Comparison of ENCODE assay signal across 18 cellular contexts in the genomic region with DNA sequence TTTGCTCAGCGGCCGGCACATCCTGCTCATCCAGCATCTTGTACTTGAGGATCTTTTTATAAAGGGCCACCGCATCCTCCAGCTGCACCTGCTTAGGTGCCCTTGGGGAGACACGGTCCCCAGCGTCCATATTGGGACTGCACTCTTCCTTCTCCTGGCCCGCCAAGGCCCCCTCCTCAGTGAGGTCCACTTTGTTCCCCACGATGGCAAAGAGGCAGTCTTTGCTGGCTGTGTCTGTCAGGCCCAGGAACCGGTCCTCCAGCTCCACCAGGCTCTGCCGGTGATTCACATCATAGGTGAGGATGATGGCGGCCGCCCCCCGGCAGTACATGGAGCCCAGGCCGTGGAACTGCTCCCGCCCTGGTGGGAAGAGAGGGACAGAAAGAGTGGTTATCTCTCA. TPM values are rescaled to one million over a fixed set of nuclear protein-coding genes. Genes with fewer than 3 reads are reported as not detected.
A peak's percentile ranks its signal among the peaks of the same experiment; 100 is the strongest.
DNase-seq lines count a peak whose midpoint lies in the region; ATAC-seq and TF ChIP-seq lines count a peak whose summit lies in the region.
"Had no signal": no experiment of that assay in that cellular context is flagged by ENCODE, and none has a peak within 500 bp of the region (broad histone marks: within the 10 kb centered on the region; RNA-seq: fewer than 3 reads in every experiment).

No MANE protein-coding gene starts in this region.

- H3K36me3 ChIP-seq in heart left ventricle (peaks cover 0 to 11% (median 6%) of the 10 kb centered on the region in 9 donors), thyroid gland (peaks cover 7% of the 10 kb centered on the region in 2 donors), prostate gland (no peaks in the 10 kb centered on the region)

- peak overlapping the region in 4 of 6 donors; percentile 39 to 82 (median 62) for H3K27ac Mint-ChIP-seq in naive B cell
- H3K27ac Mint-ChIP-seq: GM23338, memory B cell had no signal

- intact Hi-C loops in heart left ventricle (cut with DNase I) (loop anchor here in 1 of 10 donors (2.0 kb wide), 1 partner anchor 37 kb away; the partner anchor contains the start of gene RAB20), Right ventricle myocardium inferior (cut with DNase I) (no loop called here), thyroid gland (cut with DNase I) (no loop called here), prostate gland (cut with DNase I) (loop anchor here (5.0 kb wide), 1 partner anchor 33 kb away; no protein-coding TSS in a partner anchor)

- H3K36me3 Mint-ChIP-seq in naive B cell = no peaks in the 10 kb centered on the region
- H3K36me3 Mint-ChIP-seq: immature natural killer cell had no signal

- peaks cover 0 to 14% (median 4%) of the 10 kb centered on the region in 3 donors for H3K27me3 Mint-ChIP-seq in naive B cell
- H3K27me3 Mint-ChIP-seq: memory B cell had no signal

- H3K27ac ChIP-seq in heart left ventricle (peak overlapping the region in 11 of 12 donors; percentile 46 to 94 (median 88)), coronary artery (peak overlapping the region; percentile 88 to 92), thyroid gland (peak overlapping the region; percentile 71 to 97 (median 92)), prostate gland (no peak overlapping the region)

- H3K4me3 Mint-ChIP-seq in naive B cell = peak overlapping the region in 1 of 8 donors; percentile 45
- H3K4me3 Mint-ChIP-seq: GM23338 had no signal

- WGBS in heart left ventricle, 4 donors = 85 to 90% (median 86%) methylated on average over 14 of the region's 14 CpGs
- WGBS in thyroid gland, 2 donors = 95 to 97% methylated on average over 13 to 14 of the region's 14 CpGs
- WGBS in prostate gland = 96% methylated on average over 14 of the region's 14 CpGs

- ATAC-seq in heart left ventricle = no peak
- ATAC-seq in Right ventricle myocardium inferior = no peak
- ATAC-seq in naive B cell (ENCODE audit: low read depth in 2 of 2) = no peak
- ATAC-seq: GM23338 had no signal

- H3K9me3 ChIP-seq in heart left ventricle = no peaks in the 10 kb centered on the region
- H3K9me3 ChIP-seq in thyroid gland = no peaks in the 10 kb centered on the region
- no peaks in the 10 kb centered on the region for H3K9me3 ChIP-seq in prostate gland
- H3K9me3 ChIP-seq: upper lobe of right lung had no signal

- H3K9me3 Mint-ChIP-seq in naive B cell = no peaks in the 10 kb centered on the region
- H3K9me3 Mint-ChIP-seq: GM23338, immature natural killer cell, memory B cell had no signal

- TF ChIP-seq POLR2A in heart left ventricle (IDR thresholded peaks at IDR 0.05) (no peak), thyroid gland (IDR thresholded peaks at IDR 0.05) (no peak), prostate gland (IDR thresholded peaks at IDR 0.05) (no peak)

- H3K4me3 ChIP-seq in heart left ventricle = no peak overlapping the region
- H3K4me3 ChIP-seq in coronary artery = peak overlapping the region; percentile 22
- no peak overlapping the region for H3K4me3 ChIP-seq in thyroid gland (replicated peaks in 1 of 3)
- H3K4me3 ChIP-seq in prostate gland = no peak overlapping the region
- H3K4me3 ChIP-seq: GM23338, upper lobe of right lung had no signal

- no peak for DNase-seq in heart left ventricle
- no peak for DNase-seq in Right ventricle myocardium inferior (ENCODE audit: missing footprints)
- DNase-seq in coronary artery (ENCODE audit: low spot score) = no peak
- DNase-seq in naive B cell = no peak
- no peak for DNase-seq in thyroid gland
- no peak for DNase-seq in effector CD4-positive, alpha-beta T cell
- DNase-seq in prostate gland (ENCODE audit: low spot score) = no peak
- DNase-seq in AG08395 (ENCODE audit: low spot score) = no peak
- DNase-seq: 8988T; activated CD4-positive, alpha-beta T cell treated with anti-CD3 and anti-CD28 coated beads for 48 hours; activated gamma-delta T cell; amygdala; immature natural killer cell; stimulated activated CD4-positive, alpha-beta T cell treated with anti-CD3 and anti-CD28 coated beads, Interleukin-4, amount 100 ng/mL, for 4 hours; stimulated activated CD8-positive, alpha-beta memory T cell treated with anti-CD3 and anti-CD28 coated beads, Interleukin-4, amount 100 ng/mL, for 48 hours had no signal

- peaks cover 0 to 89% (median 64%) of the 10 kb centered on the region in 12 donors for H3K4me1 ChIP-seq in heart left ventricle
- peaks cover 70 to 83% of the 10 kb centered on the region in 2 donors for H3K4me1 ChIP-seq in thyroid gland
- no peaks in the 10 kb centered on the region for H3K4me1 ChIP-seq in prostate gland (replicated peaks)

- H3K4me1 Mint-ChIP-seq in naive B cell = peaks cover 24 to 35% (median 25%) of the 10 kb centered on the region in 3 donors

- no peak for TF ChIP-seq CTCF in heart left ventricle (IDR thresholded peaks at IDR 0.05)
- no peak for TF ChIP-seq CTCF in coronary artery (IDR thresholded peaks at IDR 0.05)
- no peak for TF ChIP-seq CTCF in thyroid gland (IDR thresholded peaks at IDR 0.05)
- TF ChIP-seq CTCF in prostate gland (IDR thresholded peaks at IDR 0.05) = no peak

- no peaks in the 10 kb centered on the region for H3K27me3 ChIP-seq in heart left ventricle
- H3K27me3 ChIP-seq in thyroid gland = no peaks in the 10 kb centered on the region
- no peaks in the 10 kb centered on the region for H3K27me3 ChIP-seq in prostate gland (replicated peaks; ENCODE audit: insufficient read depth)
- H3K27me3 ChIP-seq: upper lobe of right lung had no signal

RNA-seq across cellular contexts. Expression of gene RAB20, which starts 37.7 kb away (rescaled TPM):
- total RNA-seq in heart left ventricle = 10 to 100 TPM in 8 of 9 donors, 1 to 10 TPM in 1; 5.5 to 30.2 (median 13.7) TPM
- 10 to 100 TPM in 1 of 2 donors, 1 to 10 TPM in 1; 7.4 to 17.3 TPM for polyA plus RNA-seq in heart left ventricle
- 10.5 TPM for total RNA-seq in Right ventricle myocardium inferior
- polyA plus RNA-seq in naive B cell (ENCODE audit: low read depth in 6 of 6) = 1 to 10 TPM in 3 of 6 donors, under 1 TPM in 2, not detected in 1; 0.74 to 3.4 (median 2.0) TPM
- 10 to 100 TPM; 21.0 to 60.5 (median 43.5) TPM for total RNA-seq in thyroid gland
- 10 to 100 TPM; 24.0 to 42.1 TPM for total RNA-seq in prostate gland

Comparison
In these comparisons a context has a peak if more than half of its experiments do, and no peak if none do; other contexts are left out.
1. H3K27ac ChIP-seq: peak in heart left ventricle (11 of 12), coronary artery (2 of 2) and thyroid gland (3 of 3); none in prostate gland (0 of 2).